ENCODE assay signal across 28 cellular contexts in the genomic region with DNA sequence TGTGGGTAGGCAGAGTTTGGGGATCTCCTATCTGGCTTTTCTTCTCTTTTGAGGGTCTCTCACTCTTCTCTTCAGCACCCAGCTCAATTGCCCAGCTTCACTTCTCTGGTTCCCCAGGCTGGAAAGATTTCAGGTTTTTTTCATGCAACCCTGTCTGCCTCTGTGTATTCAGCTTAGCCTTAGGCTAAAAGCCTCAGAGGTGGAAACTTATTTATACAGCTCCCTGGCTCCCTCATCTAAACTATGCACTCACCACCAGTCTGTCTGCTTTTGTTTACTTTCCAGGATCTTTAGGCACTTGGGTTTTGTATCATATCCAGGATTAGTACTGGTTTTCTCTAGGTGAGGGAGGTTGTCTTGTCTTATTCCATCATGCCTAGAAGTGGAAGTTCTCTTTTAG.
"Had no signal": no experiment of that assay in that cellular context is flagged by ENCODE, and none has a peak within 500 bp of the region (broad histone marks: within the 10 kb centered on the region; RNA-seq: fewer than 3 reads in every experiment).

No MANE protein-coding gene starts in this region.

- H3K36me3 Mint-ChIP-seq: activated CD4-positive, alpha-beta memory T cell treated with anti-CD3 and anti-CD28 coated beads for 36 hours; T-cell had no signal

- H3K27ac ChIP-seq: brain microvascular endothelial cell, SK-N-MC had no signal

- H3K4me3 ChIP-seq: MG63, SK-N-MC had no signal

- H3K9me3 Mint-ChIP-seq: activated CD4-positive, alpha-beta T cell treated with anti-CD3 and anti-CD28 coated beads, Interleukin-2, amount 10 ng/mL, durations not matched to agents 7 days and 5 days had no signal

- H3K27me3 ChIP-seq: brain microvascular endothelial cell had no signal

- H3K36me3 ChIP-seq: brain microvascular endothelial cell, MG63 had no signal

- H3K27me3 Mint-ChIP-seq: activated CD4-positive, alpha-beta memory T cell treated with anti-CD3 and anti-CD28 coated beads for 36 hours; activated CD4-positive, alpha-beta T cell treated with anti-CD3 and anti-CD28 coated beads, Interleukin-2, amount 10 ng/mL, durations not matched to agents 7 days and 5 days; activated naive CD8-positive, alpha-beta T cell treated with anti-CD3 and anti-CD28 coated beads, Interleukin-2, amount 50 U/mL, for 24 hours had no signal

- ATAC-seq: activated naive CD4-positive, alpha-beta T cell treated with anti-CD3 and anti-CD28 coated beads, Interleukin-2, amount 50 U/mL, for 72 hours; activated naive CD8-positive, alpha-beta T cell treated with anti-CD3 and anti-CD28 coated beads, Interleukin-2, amount 50 U/mL, for 24 hours; activated T-cell treated with anti-CD3 and anti-CD28 coated beads, Interleukin-2, amount 50 U/mL, for 4 hours; T-cell had no signal

- H3K4me1 Mint-ChIP-seq: activated CD4-positive, alpha-beta T cell treated with anti-CD3 and anti-CD28 coated beads, Interleukin-2, amount 10 ng/mL, durations not matched to agents 7 days and 5 days; activated naive CD8-positive, alpha-beta T cell treated with anti-CD3 and anti-CD28 coated beads, Interleukin-2, amount 50 U/mL, for 24 hours; T-cell had no signal

- H3K27ac Mint-ChIP-seq: activated CD4-positive, alpha-beta memory T cell treated with anti-CD3 and anti-CD28 coated beads for 36 hours; activated CD4-positive, alpha-beta T cell treated with anti-CD3 and anti-CD28 coated beads, Interleukin-2, amount 10 ng/mL, durations not matched to agents 7 days and 5 days; activated naive CD4-positive, alpha-beta T cell treated with anti-CD3 and anti-CD28 coated beads, Interleukin-2, amount 50 U/mL, for 72 hours; activated naive CD8-positive, alpha-beta T cell treated with anti-CD3 and anti-CD28 coated beads, Interleukin-2, amount 50 U/mL, for 24 hours; T-cell had no signal

- DNase-seq: activated CD4-positive, alpha-beta memory T cell treated with anti-CD3 and anti-CD28 coated beads for 36 hours; activated CD4-positive, alpha-beta T cell treated with anti-CD3 and anti-CD28 coated beads, Interleukin-2, amount 10 ng/mL, durations not matched to agents 7 days and 5 days; activated CD4-positive, CD25-positive, alpha-beta regulatory T cell; activated CD8-positive, alpha-beta memory T cell treated with anti-CD3 and anti-CD28 coated beads for 24 hours; activated effector memory CD4-positive, alpha-beta T cell treated with anti-CD3 and anti-CD28 coated beads, Interleukin-2, amount 50 U/mL, for 16 hours; activated naive CD4-positive, alpha-beta T cell treated with Interleukin-2 at 50 U/mL for 16 hours; activated naive CD8-positive, alpha-beta T cell treated with anti-CD3 and anti-CD28 coated beads, Interleukin-2, amount 50 U/mL, for 24 hours; activated T-cell treated with anti-CD3 and anti-CD28 coated beads, Interleukin-2, amount 50 U/mL, for 4 hours; amygdala; brain microvascular endothelial cell; cerebellar nuclear complex; MG63; MV-4-11; NCI-H1092 treated with DMSO at 0.1 percent for 48 hours; NCI-H1436; NCI-H1694 treated with DMSO at 0.1 percent for 48 hours; NCI-H2029 treated with DMSO at 0.1 percent for 48 hours; NCI-H2171 treated with DMSO at 0.1 percent for 48 hours; NCI-H226; NCI-H526 treated with DMSO at 0.1 percent for 48 hours; NK-92 treated with Interleukin-12 subunit alpha and Interleukin-12 subunit beta, amount 100 ng/mL, for 24 hours; OCI-M1; SHP77 treated with DMSO at 0.1 percent for 48 hours; T-cell; T-helper 2 cell; T1000 had no signal

- H3K4me3 Mint-ChIP-seq: activated CD4-positive, alpha-beta memory T cell treated with anti-CD3 and anti-CD28 coated beads for 36 hours; activated CD4-positive, alpha-beta T cell treated with anti-CD3 and anti-CD28 coated beads, Interleukin-2, amount 10 ng/mL, durations not matched to agents 7 days and 5 days; activated naive CD8-positive, alpha-beta T cell treated with anti-CD3 and anti-CD28 coated beads, Interleukin-2, amount 50 U/mL, for 24 hours; activated T-cell treated with anti-CD3 and anti-CD28 coated beads, Interleukin-2, amount 50 U/mL, for 4 hours; T-cell had no signal

- H3K9me3 ChIP-seq: MG63 had no signal
